In the genomic region with DNA sequence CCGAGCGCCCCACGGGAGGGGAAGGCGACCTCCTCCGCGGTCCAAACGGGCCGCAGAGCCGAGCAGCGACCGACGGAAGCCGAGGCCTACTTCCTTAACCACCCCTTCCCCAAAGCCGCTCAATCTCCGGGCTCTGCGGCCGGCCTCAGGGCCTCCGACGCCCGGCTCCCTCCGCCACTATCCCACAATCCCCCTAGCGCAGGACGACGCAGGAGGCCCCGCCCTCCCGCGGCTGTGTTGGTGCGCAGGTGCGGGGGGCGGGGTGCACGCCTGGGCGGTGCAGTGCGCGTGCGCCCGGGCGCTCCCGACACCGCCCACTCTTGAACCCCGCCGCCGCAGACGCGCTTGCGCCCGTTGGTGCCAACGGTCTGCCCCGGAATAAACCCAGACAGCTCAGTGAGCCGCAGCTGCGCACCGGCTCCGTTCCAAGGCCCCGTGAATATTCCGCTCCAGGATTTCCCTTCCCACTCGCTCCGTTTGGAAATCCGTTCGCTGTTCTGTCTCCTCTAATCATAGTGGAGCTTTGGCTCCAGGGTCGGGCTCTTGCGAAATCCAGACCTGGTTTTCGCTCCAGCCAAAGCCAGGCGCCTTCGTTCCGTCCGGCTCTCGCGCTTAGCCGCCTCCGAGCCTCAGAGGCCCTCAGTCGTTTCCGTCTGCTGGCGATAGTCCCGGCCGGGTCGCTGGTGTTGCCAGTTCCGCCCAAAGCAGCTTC, we compare ENCODE assay signal across 1 cellular context.
TF ChIP-seq lines count a peak whose summit lies in the region.

A gene with protein sequence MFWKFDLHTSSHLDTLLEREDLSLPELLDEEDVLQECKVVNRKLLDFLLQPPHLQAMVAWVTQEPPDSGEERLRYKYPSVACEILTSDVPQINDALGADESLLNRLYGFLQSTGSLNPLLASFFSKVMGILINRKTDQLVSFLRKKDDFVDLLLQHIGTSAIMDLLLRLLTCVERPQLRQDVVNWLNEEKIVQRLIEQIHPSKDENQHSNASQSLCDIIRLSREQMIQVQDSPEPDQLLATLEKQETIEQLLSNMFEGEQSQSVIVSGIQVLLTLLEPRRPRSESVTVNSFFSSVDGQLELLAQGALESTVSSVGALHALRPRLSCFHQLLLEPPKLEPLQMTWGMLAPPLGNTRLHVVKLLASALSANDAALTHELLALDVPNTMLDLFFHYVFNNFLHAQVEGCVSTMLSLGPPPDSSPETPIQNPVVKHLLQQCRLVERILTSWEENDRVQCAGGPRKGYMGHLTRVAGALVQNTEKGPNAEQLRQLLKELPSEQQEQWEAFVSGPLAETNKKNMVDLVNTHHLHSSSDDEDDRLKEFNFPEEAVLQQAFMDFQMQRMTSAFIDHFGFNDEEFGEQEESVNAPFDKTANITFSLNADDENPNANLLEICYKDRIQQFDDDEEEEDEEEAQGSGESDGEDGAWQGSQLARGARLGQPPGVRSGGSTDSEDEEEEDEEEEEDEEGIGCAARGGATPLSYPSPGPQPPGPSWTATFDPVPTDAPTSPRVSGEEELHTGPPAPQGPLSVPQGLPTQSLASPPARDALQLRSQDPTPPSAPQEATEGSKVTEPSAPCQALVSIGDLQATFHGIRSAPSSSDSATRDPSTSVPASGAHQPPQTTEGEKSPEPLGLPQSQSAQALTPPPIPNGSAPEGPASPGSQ (minus strand): TSS at position 190 of the 712 bp plus-strand sequence. CDS start 11,914 bp downstream, outside the sequence.

TF ChIP-seq in liver, 16 proteins besides CTCF, POLR2A, EP300 and RAD21 (continued from another document):
- TF ChIP-seq, protein P1, sequence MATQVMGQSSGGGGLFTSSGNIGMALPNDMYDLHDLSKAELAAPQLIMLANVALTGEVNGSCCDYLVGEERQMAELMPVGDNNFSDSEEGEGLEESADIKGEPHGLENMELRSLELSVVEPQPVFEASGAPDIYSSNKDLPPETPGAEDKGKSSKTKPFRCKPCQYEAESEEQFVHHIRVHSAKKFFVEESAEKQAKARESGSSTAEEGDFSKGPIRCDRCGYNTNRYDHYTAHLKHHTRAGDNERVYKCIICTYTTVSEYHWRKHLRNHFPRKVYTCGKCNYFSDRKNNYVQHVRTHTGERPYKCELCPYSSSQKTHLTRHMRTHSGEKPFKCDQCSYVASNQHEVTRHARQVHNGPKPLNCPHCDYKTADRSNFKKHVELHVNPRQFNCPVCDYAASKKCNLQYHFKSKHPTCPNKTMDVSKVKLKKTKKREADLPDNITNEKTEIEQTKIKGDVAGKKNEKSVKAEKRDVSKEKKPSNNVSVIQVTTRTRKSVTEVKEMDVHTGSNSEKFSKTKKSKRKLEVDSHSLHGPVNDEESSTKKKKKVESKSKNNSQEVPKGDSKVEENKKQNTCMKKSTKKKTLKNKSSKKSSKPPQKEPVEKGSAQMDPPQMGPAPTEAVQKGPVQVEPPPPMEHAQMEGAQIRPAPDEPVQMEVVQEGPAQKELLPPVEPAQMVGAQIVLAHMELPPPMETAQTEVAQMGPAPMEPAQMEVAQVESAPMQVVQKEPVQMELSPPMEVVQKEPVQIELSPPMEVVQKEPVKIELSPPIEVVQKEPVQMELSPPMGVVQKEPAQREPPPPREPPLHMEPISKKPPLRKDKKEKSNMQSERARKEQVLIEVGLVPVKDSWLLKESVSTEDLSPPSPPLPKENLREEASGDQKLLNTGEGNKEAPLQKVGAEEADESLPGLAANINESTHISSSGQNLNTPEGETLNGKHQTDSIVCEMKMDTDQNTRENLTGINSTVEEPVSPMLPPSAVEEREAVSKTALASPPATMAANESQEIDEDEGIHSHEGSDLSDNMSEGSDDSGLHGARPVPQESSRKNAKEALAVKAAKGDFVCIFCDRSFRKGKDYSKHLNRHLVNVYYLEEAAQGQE (IDR thresholded peaks at IDR 0.05) = peak; percentile 93
- TF ChIP-seq SP1 (IDR thresholded peaks at IDR 0.05) = peak; percentile 98
- TF ChIP-seq, protein P2, sequence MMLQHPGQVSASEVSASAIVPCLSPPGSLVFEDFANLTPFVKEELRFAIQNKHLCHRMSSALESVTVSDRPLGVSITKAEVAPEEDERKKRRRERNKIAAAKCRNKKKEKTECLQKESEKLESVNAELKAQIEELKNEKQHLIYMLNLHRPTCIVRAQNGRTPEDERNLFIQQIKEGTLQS (IDR thresholded peaks at IDR 0.05) = peak; percentile 70
- peak; percentile 93 for TF ChIP-seq YY1 (IDR thresholded peaks at IDR 0.05)
- TF ChIP-seq EGR1 (IDR thresholded peaks at IDR 0.05; ENCODE audit: low read depth in 2 of 2) = peak; percentile 89 to 90
- TF ChIP-seq NR2F2 (IDR thresholded peaks at IDR 0.05) = peak; percentile 70
- peak; percentile 76 to 79 for TF ChIP-seq JUND (IDR thresholded peaks at IDR 0.05)
- TF ChIP-seq HNF4A (conservative IDR thresholded peaks at IDR 0.05) = peak; percentile 56 to 60
- peak; percentile 94 to 97 for TF ChIP-seq RXRA (IDR thresholded peaks at IDR 0.05)
